1 cellular context compared by ENCODE assay signal in the genomic region with DNA sequence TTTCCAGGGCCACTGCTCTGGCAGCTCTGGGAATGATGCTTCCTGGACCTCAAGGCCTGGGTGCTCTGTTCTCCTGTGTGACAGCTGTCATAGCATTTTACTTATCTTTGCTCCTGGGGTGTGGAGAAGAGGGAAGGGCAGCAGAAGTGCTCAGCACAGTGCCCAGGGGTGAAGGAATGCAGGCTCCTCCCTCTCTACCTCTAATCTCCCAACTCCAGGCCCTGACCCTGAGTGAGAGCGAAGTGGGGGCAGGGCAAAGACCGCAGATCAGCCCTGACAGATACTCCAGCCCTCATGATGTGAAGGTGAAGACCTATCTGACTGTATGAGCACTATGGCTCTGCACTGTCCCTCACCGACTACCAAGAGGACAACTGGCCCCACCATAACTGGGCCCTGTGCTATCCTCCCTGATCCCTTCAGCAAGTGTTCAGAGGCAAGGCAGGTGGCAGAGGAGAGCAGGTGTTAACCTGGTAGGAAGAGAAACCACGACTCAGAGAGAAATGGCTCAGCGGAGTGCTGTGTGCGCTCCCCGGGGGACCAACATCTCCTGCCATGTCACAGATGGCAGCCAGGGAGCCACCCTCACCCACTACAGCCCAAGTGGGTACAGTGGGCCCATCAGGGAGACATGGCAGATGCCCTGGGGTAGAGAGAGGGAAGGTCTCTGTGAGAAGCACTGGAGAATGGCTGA.
TF ChIP-seq lines count a peak whose summit lies in the region.

No MANE protein-coding gene starts in this region.

TF ChIP-seq in HepG2, 621 proteins besides CTCF, POLR2A, EP300 and RAD21 (continued from another document and continues in another):
- TF ChIP-seq, protein P1, sequence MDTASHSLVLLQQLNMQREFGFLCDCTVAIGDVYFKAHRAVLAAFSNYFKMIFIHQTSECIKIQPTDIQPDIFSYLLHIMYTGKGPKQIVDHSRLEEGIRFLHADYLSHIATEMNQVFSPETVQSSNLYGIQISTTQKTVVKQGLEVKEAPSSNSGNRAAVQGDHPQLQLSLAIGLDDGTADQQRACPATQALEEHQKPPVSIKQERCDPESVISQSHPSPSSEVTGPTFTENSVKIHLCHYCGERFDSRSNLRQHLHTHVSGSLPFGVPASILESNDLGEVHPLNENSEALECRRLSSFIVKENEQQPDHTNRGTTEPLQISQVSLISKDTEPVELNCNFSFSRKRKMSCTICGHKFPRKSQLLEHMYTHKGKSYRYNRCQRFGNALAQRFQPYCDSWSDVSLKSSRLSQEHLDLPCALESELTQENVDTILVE (CRISPR knock-in tag; IDR thresholded peaks at IDR 0.05) = 0 out of 2 replicates have a peak, but pooled peaks have one; percentile 34
- TF ChIP-seq ZFY (CRISPR knock-in tag; IDR thresholded peaks at IDR 0.05) (peak; percentile 59), RARA (CRISPR knock-in tag; IDR thresholded peaks at IDR 0.05) (peak; percentile 46; the same call in 1 of the 2 replicates), RERE (CRISPR knock-in tag; IDR thresholded peaks at IDR 0.05; ENCODE audit: low read depth) (no peak), ZNF12 (CRISPR knock-in tag; IDR thresholded peaks at IDR 0.05) (peak; percentile 31; the same call in 1 of the 2 replicates), PHF21A (CRISPR knock-in tag; IDR thresholded peaks at IDR 0.05) (peak; percentile 26; the same call in 1 of the 2 replicates), NR2C2 (CRISPR knock-in tag; IDR thresholded peaks at IDR 0.05; ENCODE audit: borderline replicate concordance) (0 out of 2 replicates have a peak, but pooled peaks have one; percentile 25), ZFP82 (CRISPR knock-in tag; IDR thresholded peaks at IDR 0.05; ENCODE audit: borderline replicate concordance) (no peak), YY1 (IDR thresholded peaks at IDR 0.05; ENCODE audit: insufficient read depth, insufficient replicate concordance, low read depth, low read length) (peak; percentile 6), SP5 (CRISPR knock-in tag; IDR thresholded peaks at IDR 0.05; ENCODE audit: borderline replicate concordance, low read depth) (peak; percentile 81), ZSCAN21 (CRISPR knock-in tag; IDR thresholded peaks at IDR 0.05; ENCODE audit: borderline replicate concordance) (peak; percentile 79), RFXAP (CRISPR knock-in tag; IDR thresholded peaks at IDR 0.05; ENCODE audit: borderline replicate concordance) (peak; percentile 16; the same call in 1 of the 2 replicates), ZNF331 (CRISPR knock-in tag; IDR thresholded peaks at IDR 0.05) (peak; percentile 35; the same call in 1 of the 2 replicates), ZNF883 (CRISPR knock-in tag; IDR thresholded peaks at IDR 0.05; ENCODE audit: not compliant biosample characterization) (peak; percentile 43), ZNF761 (CRISPR knock-in tag; conservative IDR thresholded peaks at IDR 0.05) (0 out of 2 replicates have a peak, but pooled peaks have one; percentile 61), ZNF781 (CRISPR knock-in tag; IDR thresholded peaks at IDR 0.05; ENCODE audit: borderline replicate concordance, not compliant biosample characterization) (peak; percentile 17), JUNB (CRISPR knock-in tag; IDR thresholded peaks at IDR 0.05; ENCODE audit: borderline replicate concordance) (no peak), ZSCAN29 (CRISPR knock-in tag; conservative IDR thresholded peaks at IDR 0.05) (0 out of 2 replicates have a peak, but pooled peaks have one; percentile 49), ERF (CRISPR knock-in tag; IDR thresholded peaks at IDR 0.05) (peak; percentile 37; the same call in 1 of the 2 replicates), MAF1 (CRISPR knock-in tag; IDR thresholded peaks at IDR 0.05; ENCODE audit: borderline replicate concordance) (no peak)
- TF ChIP-seq, protein P2, sequence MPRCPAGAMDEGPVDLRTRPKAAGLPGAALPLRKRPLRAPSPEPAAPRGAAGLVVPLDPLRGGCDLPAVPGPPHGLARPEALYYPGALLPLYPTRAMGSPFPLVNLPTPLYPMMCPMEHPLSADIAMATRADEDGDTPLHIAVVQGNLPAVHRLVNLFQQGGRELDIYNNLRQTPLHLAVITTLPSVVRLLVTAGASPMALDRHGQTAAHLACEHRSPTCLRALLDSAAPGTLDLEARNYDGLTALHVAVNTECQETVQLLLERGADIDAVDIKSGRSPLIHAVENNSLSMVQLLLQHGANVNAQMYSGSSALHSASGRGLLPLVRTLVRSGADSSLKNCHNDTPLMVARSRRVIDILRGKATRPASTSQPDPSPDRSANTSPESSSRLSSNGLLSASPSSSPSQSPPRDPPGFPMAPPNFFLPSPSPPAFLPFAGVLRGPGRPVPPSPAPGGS (CRISPR knock-in tag; IDR thresholded peaks at IDR 0.05) = peak; percentile 36; the same call in 1 of the 2 replicates
- TF ChIP-seq, protein P3, sequence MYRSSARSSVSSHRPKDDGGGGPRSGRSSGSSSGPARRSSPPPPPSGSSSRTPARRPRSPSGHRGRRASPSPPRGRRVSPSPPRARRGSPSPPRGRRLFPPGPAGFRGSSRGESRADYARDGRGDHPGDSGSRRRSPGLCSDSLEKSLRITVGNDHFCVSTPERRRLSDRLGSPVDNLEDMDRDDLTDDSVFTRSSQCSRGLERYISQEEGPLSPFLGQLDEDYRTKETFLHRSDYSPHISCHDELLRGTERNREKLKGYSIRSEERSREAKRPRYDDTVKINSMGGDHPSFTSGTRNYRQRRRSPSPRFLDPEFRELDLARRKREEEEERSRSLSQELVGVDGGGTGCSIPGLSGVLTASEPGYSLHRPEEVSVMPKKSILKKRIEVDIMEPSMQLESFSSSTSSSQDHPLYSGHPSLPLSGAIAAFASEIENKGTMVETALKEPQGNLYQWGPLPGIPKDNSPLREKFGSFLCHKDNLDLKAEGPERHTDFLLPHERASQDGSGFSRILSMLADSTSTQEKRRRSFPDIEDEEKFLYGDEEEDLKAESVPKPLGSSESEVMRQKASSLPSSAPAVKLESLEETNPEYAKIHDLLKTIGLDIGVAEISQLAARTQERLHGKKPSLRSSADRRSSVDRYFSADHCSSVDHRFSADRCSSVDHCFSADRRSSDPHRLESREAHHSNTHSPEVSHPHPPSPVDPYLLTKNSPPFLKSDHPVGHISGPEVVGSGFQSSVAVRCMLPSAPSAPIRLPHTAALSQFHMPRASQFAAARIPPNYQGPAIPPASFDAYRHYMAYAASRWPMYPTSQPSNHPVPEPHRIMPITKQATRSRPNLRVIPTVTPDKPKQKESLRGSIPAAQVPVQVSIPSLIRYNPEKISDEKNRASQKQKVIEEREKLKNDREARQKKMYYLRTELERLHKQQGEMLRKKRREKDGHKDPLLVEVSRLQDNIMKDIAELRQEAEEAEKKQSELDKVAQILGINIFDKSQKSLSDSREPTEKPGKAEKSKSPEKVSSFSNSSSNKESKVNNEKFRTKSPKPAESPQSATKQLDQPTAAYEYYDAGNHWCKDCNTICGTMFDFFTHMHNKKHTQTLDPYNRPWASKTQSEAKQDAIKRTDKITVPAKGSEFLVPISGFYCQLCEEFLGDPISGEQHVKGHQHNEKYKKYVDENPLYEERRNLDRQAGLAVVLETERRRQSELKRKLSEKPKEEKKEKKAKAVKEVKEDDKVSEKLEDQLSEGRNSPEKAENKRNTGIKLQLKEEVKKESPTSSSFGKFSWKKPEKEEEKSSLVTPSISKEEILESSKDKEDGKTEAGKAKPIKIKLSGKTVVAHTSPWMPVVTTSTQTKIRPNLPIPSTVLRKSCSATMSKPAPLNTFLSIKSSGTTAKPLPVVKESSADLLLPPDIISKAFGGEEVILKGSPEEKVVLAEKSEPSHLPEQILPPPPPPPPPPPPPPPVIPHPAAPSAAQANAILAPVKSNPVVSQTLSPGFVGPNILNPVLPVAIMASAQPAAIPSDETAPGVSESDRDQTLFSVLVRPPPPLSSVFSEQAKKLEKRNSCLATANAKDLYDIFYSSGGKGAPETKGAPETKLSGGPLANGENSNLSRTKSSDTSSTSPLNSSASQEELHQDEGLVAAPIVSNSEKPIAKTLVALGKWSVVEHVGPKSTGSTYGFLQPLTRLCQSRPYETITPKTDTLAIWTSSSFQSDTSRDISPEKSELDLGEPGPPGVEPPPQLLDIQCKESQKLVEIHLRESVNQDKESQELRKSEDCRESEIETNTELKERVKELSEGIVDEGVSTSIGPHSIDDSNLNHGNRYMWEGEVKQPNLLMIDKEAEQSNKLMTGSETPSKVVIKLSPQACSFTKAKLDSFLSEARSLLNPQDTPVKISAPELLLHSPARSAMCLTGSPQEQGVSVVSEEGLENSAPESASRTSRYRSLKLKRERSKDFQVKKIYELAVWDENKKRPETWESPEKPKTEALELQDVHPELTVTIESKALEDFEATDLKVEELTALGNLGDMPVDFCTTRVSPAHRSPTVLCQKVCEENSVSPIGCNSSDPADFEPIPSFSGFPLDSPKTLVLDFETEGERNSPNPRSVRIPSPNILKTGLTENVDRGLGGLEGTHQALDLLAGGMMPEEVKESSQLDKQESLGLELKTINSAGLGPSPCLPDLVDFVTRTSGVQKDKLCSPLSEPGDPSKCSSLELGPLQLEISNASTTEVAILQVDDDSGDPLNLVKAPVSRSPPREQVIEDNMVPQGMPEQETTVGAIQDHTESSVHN (CRISPR knock-in tag; IDR thresholded peaks at IDR 0.05) = no peak
- TF ChIP-seq, protein P4, sequence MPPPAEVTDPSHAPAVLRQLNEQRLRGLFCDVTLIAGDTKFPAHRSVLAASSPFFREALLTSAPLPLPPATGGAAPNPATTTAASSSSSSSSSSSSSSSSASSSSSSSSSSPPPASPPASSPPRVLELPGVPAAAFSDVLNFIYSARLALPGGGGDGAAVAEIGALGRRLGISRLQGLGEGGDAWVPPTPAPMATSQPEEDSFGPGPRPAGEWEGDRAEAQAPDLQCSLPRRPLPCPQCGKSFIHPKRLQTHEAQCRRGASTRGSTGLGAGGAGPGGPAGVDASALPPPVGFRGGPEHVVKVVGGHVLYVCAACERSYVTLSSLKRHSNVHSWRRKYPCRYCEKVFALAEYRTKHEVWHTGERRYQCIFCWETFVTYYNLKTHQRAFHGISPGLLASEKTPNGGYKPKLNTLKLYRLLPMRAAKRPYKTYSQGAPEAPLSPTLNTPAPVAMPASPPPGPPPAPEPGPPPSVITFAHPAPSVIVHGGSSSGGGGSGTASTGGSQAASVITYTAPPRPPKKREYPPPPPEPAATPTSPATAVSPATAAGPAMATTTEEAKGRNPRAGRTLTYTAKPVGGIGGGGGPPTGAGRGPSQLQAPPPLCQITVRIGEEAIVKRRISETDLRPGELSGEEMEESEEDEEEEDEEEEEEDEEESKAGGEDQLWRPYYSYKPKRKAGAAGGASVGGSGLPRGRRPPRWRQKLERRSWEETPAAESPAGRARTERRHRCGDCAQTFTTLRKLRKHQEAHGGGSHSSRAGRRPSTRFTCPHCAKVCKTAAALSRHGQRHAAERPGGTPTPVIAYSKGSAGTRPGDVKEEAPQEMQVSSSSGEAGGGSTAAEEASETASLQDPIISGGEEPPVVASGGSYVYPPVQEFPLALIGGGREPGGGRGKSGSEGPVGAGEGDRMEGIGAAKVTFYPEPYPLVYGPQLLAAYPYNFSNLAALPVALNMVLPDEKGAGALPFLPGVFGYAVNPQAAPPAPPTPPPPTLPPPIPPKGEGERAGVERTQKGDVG (CRISPR knock-in tag; IDR thresholded peaks at IDR 0.05; ENCODE audit: borderline replicate concordance) = peak; percentile 51; the same call in 1 of the 2 replicates
- TF ChIP-seq, protein P5, sequence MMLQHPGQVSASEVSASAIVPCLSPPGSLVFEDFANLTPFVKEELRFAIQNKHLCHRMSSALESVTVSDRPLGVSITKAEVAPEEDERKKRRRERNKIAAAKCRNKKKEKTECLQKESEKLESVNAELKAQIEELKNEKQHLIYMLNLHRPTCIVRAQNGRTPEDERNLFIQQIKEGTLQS (CRISPR knock-in tag; IDR thresholded peaks at IDR 0.05) = no peak
